Comparison of ENCODE assay signal across 8 cellular contexts in genomic region chr7:140479739-140480084, GRCh38. TPM values are rescaled to one million over a fixed set of nuclear protein-coding genes. Genes with fewer than 3 reads are reported as not detected.
DNase-seq lines count a peak whose midpoint lies in the region; ATAC-seq, FAIRE-seq and TF ChIP-seq lines count a peak whose summit lies in the region.

No MANE protein-coding gene starts in this region.

- H3K27ac ChIP-seq in testis = peak overlapping the region; percentile 89 to 91

- peaks cover 26% of the 10 kb centered on the region for H3K4me1 Mint-ChIP-seq in T-helper 2 cell treated with Interferon-gamma antibody and Interleukin-4, amounts not matched to agents 5 μg/mL and 100 μg/mL, for 36 hours (ENCODE audit: low read depth)
- H3K4me1 Mint-ChIP-seq in activated CD8-positive, alpha-beta T cell treated with anti-CD3 and anti-CD28 coated beads, Interleukin-2, amount 10 ng/mL, durations not matched to agents 7 days and 5 days (ENCODE audit: low read depth) = peaks cover 32% of the 10 kb centered on the region
- H3K4me1 Mint-ChIP-seq in immature natural killer cell = peaks cover 35 to 38% of the 10 kb centered on the region in 2 donors

- peaks cover 11% of the 10 kb centered on the region for H3K4me1 ChIP-seq in testis

- peak overlapping the region; percentile 97 for H3K27ac Mint-ChIP-seq in T-helper 2 cell treated with Interferon-gamma antibody and Interleukin-4, amounts not matched to agents 5 μg/mL and 100 μg/mL, for 36 hours
- peak overlapping the region; percentile 98 for H3K27ac Mint-ChIP-seq in activated CD8-positive, alpha-beta T cell treated with anti-CD3 and anti-CD28 coated beads, Interleukin-2, amount 10 ng/mL, durations not matched to agents 7 days and 5 days
- peak overlapping the region in 5 of 6 donors; percentile 91 to 98 (median 96) for H3K27ac Mint-ChIP-seq in immature natural killer cell

- 0% methylated on average over 2 of the region's 2 CpGs for WGBS in testis, 2 donors

- intact Hi-C loops in testis (cut with DNase I; ENCODE audit: low total_unique reads) = no loop called here

- TF ChIP-seq CTCF in testis (IDR thresholded peaks at IDR 0.05) = no peak

- peaks cover 5% of the 10 kb centered on the region for H3K36me3 Mint-ChIP-seq in T-helper 2 cell treated with Interferon-gamma antibody and Interleukin-4, amounts not matched to agents 5 μg/mL and 100 μg/mL, for 36 hours (ENCODE audit: low read depth)
- H3K36me3 Mint-ChIP-seq in activated CD8-positive, alpha-beta T cell treated with anti-CD3 and anti-CD28 coated beads, Interleukin-2, amount 10 ng/mL, durations not matched to agents 7 days and 5 days (ENCODE audit: low read depth) = peaks cover 2% of the 10 kb centered on the region
- no peaks in the 10 kb centered on the region for H3K36me3 Mint-ChIP-seq in immature natural killer cell

- POLR2A ChIA-PET in activated CD8-positive, alpha-beta T cell treated with anti-CD3 and anti-CD28 coated beads, Interleukin-2, amount 10 ng/mL, durations not matched to agents 7 days and 5 days (lab: Charles Lee) = interaction anchor here (0.6 to 0.9 kb wide), 2 partner anchors 94 to 984 kb away, joined by 3 read pairs; no protein-coding TSS in a partner anchor

- no peak for ATAC-seq in activated CD8-positive, alpha-beta T cell treated with anti-CD3 and anti-CD28 coated beads, Interleukin-2, amount 10 ng/mL, durations not matched to agents 7 days and 5 days

- CTCF ChIA-PET in activated CD8-positive, alpha-beta T cell treated with anti-CD3 and anti-CD28 coated beads, Interleukin-2, amount 10 ng/mL, durations not matched to agents 7 days and 5 days (lab: Charles Lee) = interaction anchor here (0.7 kb wide), 1 partner anchor 85 kb away, joined by 3 read pairs; no protein-coding TSS in a partner anchor

- peak overlapping the region; percentile 94 to 98 for H3K4me3 ChIP-seq in testis

- H3K36me3 ChIP-seq in testis (ENCODE audit: low read depth, missing control alignments) = no peaks in the 10 kb centered on the region

- no peak for FAIRE-seq in GM19239 (lab: Jason Lieb, UNC)

- peak overlapping the region; percentile 100 for H3K4me3 Mint-ChIP-seq in T-helper 2 cell treated with Interferon-gamma antibody and Interleukin-4, amounts not matched to agents 5 μg/mL and 100 μg/mL, for 36 hours
- H3K4me3 Mint-ChIP-seq in activated CD8-positive, alpha-beta T cell treated with anti-CD3 and anti-CD28 coated beads, Interleukin-2, amount 10 ng/mL, durations not matched to agents 7 days and 5 days = peak overlapping the region; percentile 98
- H3K4me3 Mint-ChIP-seq in immature natural killer cell = peak overlapping the region; percentile 98 to 99 (median 99)

- H3K27me3 ChIP-seq in testis = no peaks in the 10 kb centered on the region

- H3K9me3 Mint-ChIP-seq in T-helper 2 cell treated with Interferon-gamma antibody and Interleukin-4, amounts not matched to agents 5 μg/mL and 100 μg/mL, for 36 hours = no peaks in the 10 kb centered on the region
- H3K9me3 Mint-ChIP-seq in activated CD8-positive, alpha-beta T cell treated with anti-CD3 and anti-CD28 coated beads, Interleukin-2, amount 10 ng/mL, durations not matched to agents 7 days and 5 days (ENCODE audit: insufficient read depth) = no peaks in the 10 kb centered on the region
- no peaks in the 10 kb centered on the region for H3K9me3 Mint-ChIP-seq in immature natural killer cell

- no peak for TF ChIP-seq POLR2A in testis (IDR thresholded peaks at IDR 0.05)

- H3K9me3 ChIP-seq in testis = no peaks in the 10 kb centered on the region

- peaks cover 3% of the 10 kb centered on the region for H3K27me3 Mint-ChIP-seq in T-helper 2 cell treated with Interferon-gamma antibody and Interleukin-4, amounts not matched to agents 5 μg/mL and 100 μg/mL, for 36 hours (ENCODE audit: low read depth)
- H3K27me3 Mint-ChIP-seq in activated CD8-positive, alpha-beta T cell treated with anti-CD3 and anti-CD28 coated beads, Interleukin-2, amount 10 ng/mL, durations not matched to agents 7 days and 5 days (ENCODE audit: low read depth) = peaks cover 10% of the 10 kb centered on the region
- H3K27me3 Mint-ChIP-seq in immature natural killer cell (ENCODE audit: low read depth in 3 of 3) = peaks cover 3 to 16% (median 12%) of the 10 kb centered on the region in 3 donors

- no peak for DNase-seq in T-helper 2 cell treated with Interferon-gamma antibody and Interleukin-4, amounts not matched to agents 5 μg/mL and 100 μg/mL, for 36 hours (ENCODE audit: low spot score)
- DNase-seq in T-helper 2 cell = no peak
- DNase-seq in activated CD8-positive, alpha-beta T cell treated with anti-CD3 and anti-CD28 coated beads, Interleukin-2, amount 10 ng/mL, durations not matched to agents 7 days and 5 days = no peak
- no peak for DNase-seq in immature natural killer cell
- DNase-seq in testis = no peak
- no peak for DNase-seq in GM19239 (ENCODE audit: insufficient read length, low spot score)
- DNase-seq in SIG-M5 (lab: John Stamatoyannopoulos, UW) = no peak
- no peak for DNase-seq in HuH-7.5 (ENCODE audit: low spot score)

RNA-seq across cellular contexts. Expression of gene MKRN1, which starts 0.4 kb away (rescaled TPM):
- total RNA-seq in activated CD8-positive, alpha-beta T cell treated with anti-CD3 and anti-CD28 coated beads, Interleukin-2, amount 10 ng/mL, durations not matched to agents 7 days and 5 days = 10 to 100 TPM; 51.5 to 53.9 TPM
- polyA plus RNA-seq in immature natural killer cell (100 to 1,000 TPM in 2 of 3 donors, 10 to 100 TPM in 1; 86.5 to 163 (median 135) TPM), testis (ENCODE audit: insufficient read depth, low read depth, low replicate concordance) (320 TPM)
- 100 to 1,000 TPM; 142 to 158 TPM for total RNA-seq in testis
